In genomic region chr7:135341049-135341448, GRCh38 we compare ENCODE assay signal across 15 cellular contexts.
"Had no signal": no experiment of that assay in that cellular context is flagged by ENCODE, and none has a peak within 500 bp of the region (broad histone marks: within the 10 kb centered on the region; RNA-seq: fewer than 3 reads in every experiment).

No MANE protein-coding gene starts in this region.

- H3K27ac ChIP-seq: body of pancreas, esophagus muscularis mucosa, neural progenitor cell, pancreas, uterus had no signal

- ATAC-seq: activated naive CD4-positive, alpha-beta T cell treated with anti-CD3 and anti-CD28 coated beads, Interleukin-2, amount 50 U/mL, for 72 hours; activated T-cell treated with anti-CD3 and anti-CD28 coated beads, Interleukin-2, amount 50 U/mL, for 4 hours; body of pancreas; left ventricle myocardium superior; pancreas had no signal

- H3K4me3 ChIP-seq: body of pancreas, esophagus muscularis mucosa, neural progenitor cell, pancreas, uterus had no signal

- DNase-seq: activated CD4-positive, alpha-beta memory T cell treated with anti-CD3 and anti-CD28 coated beads for 36 hours; activated CD4-positive, alpha-beta T cell treated with anti-CD3 and anti-CD28 coated beads for 1 hour; activated effector memory CD4-positive, alpha-beta T cell treated with anti-CD3 and anti-CD28 coated beads, Interleukin-2, amount 50 U/mL, for 16 hours; activated T-cell treated with anti-CD3 and anti-CD28 coated beads, Interleukin-2, amount 50 U/mL, for 4 hours; amniotic stem cell; body of pancreas; head of caudate nucleus; islet precursor cell; left ventricle myocardium superior; pancreas; stimulated activated CD4-positive, alpha-beta T cell treated with anti-CD3 and anti-CD28 coated beads, Interleukin-4, amount 100 ng/mL, for 4 hours; uterus had no signal

- H3K36me3 ChIP-seq: esophagus muscularis mucosa, neural progenitor cell, pancreas, uterus had no signal

- H3K27me3 ChIP-seq: body of pancreas, esophagus muscularis mucosa, neural progenitor cell, pancreas, uterus had no signal

- H3K4me2 ChIP-seq: neural progenitor cell had no signal

- H3K4me1 ChIP-seq: body of pancreas, esophagus muscularis mucosa, neural progenitor cell, pancreas, uterus had no signal

- H3K9ac ChIP-seq: neural progenitor cell had no signal
